ENCODE assay signal across 19 cellular contexts in genomic region chr7:412313-412710, GRCh38.
DNase-seq lines count a peak whose midpoint lies in the region; FAIRE-seq and TF ChIP-seq lines count a peak whose summit lies in the region.
"Had no signal": no experiment of that assay in that cellular context is flagged by ENCODE, and none has a peak within 500 bp of the region (broad histone marks: within the 10 kb centered on the region; RNA-seq: fewer than 3 reads in every experiment).

No MANE protein-coding gene starts in this region.

- no peak overlapping the region for H3K56ac ChIP-seq in H1 (replicated peaks; ENCODE audit: insufficient read length, low read depth, low read length)

- no peak for FAIRE-seq in H1 (lab: Jason Lieb, UNC)

- no peaks in the 10 kb centered on the region for H3K4me1 Mint-ChIP-seq in neural crest cell

- POLR2A ChIA-PET in H1 (lab: Charles Lee; ENCODE audit: partially characterized antibody): no interaction called here

- H2BK20ac ChIP-seq in H1 (ENCODE audit: low read length): no peak overlapping the region

- TF ChIP-seq EP300 in H1 (IDR thresholded peaks at IDR 0.05; ENCODE audit: borderline replicate concordance in 1 of 2, low read depth in 2 of 2, low read length in 2 of 2) (no peak), esophagus muscularis mucosa (IDR thresholded peaks at IDR 0.05) (no peak)

- H3K4ac ChIP-seq in H1 (replicated peaks; ENCODE audit: insufficient read length, low read depth, low read length): no peak overlapping the region

- H3K27me3 ChIP-seq in BLaER1 treated with 17β-estradiol and CSF1 and Interleukin-3, amounts not matched to agents 10 nM and 100 nM: peaks cover 0 to 36% (median 0%) of the 10 kb centered on the region in 11 experiments; a peak in 9 of 22 replicates
- H3K27me3 ChIP-seq in H1 (replicated peaks in 1 of 4; ENCODE audit: control insufficient read depth in 3 of 4, extremely low read depth in 1 of 4, insufficient read depth in 3 of 4, low read length in 3 of 4) (no peaks in the 10 kb centered on the region; a peak in 1 of 7 replicates), esophagus muscularis mucosa (peaks cover 0 to 28% (median 0%) of the 10 kb centered on the region in 4 donors)
- H3K27me3 ChIP-seq: brain microvascular endothelial cell, colonic mucosa, uterus had no signal

- peak overlapping the region in 3 of 11 experiments; percentile 31 to 57 (median 35); a peak in 3 of 22 replicates for H3K27ac ChIP-seq in BLaER1 treated with 17β-estradiol and CSF1 and Interleukin-3, amounts not matched to agents 10 nM and 100 nM
- H3K27ac ChIP-seq in H1 (ENCODE audit: low read depth, low read length) (no peak overlapping the region), esophagus muscularis mucosa (replicated peaks in 1 of 4) (no peak overlapping the region)
- H3K27ac ChIP-seq: brain microvascular endothelial cell, colonic mucosa, esophagus squamous epithelium, gastrocnemius medialis, uterus had no signal

- H2BK15ac ChIP-seq in H1 (ENCODE audit: low read length): 0 out of 2 replicates have a peak overlapping the region, but pooled peaks have one; percentile 12

- no peak overlapping the region for H3K14ac ChIP-seq in H1 (ENCODE audit: insufficient read length)

- peak overlapping the region; percentile 27; the same call in 1 of the 2 replicates for H2BK5ac ChIP-seq in H1 (ENCODE audit: low read depth, low read length)

- H2BK12ac ChIP-seq in H1 (ENCODE audit: low read depth, low read length): peak overlapping the region; percentile 92; the same call in 1 of the 2 replicates

- H3K27ac Mint-ChIP-seq in neural crest cell (ENCODE audit: unreplicated experiment): peak overlapping the region; percentile 14
- H3K27ac Mint-ChIP-seq: effector memory CD8-positive, alpha-beta T cell; mesothelial cell of epicardium had no signal

- H3K18ac ChIP-seq in H1 (ENCODE audit: extremely low read depth, low read length): no peak overlapping the region

- no peaks in the 10 kb centered on the region for H3K9me3 Mint-ChIP-seq in neural crest cell
- H3K9me3 Mint-ChIP-seq: effector memory CD8-positive, alpha-beta T cell; mesothelial cell of epicardium; nephron had no signal

- H3K27me3 Mint-ChIP-seq in neural crest cell (ENCODE audit: low read depth): peaks cover under 1% of the 10 kb centered on the region

- H3K4me2 ChIP-seq in BLaER1 treated with 17β-estradiol and CSF1 and Interleukin-3, amounts not matched to agents 10 nM and 100 nM: peak overlapping the region; percentile 3 to 86 (median 75); a peak in 21 of 22 replicates
- no peak overlapping the region for H3K4me2 ChIP-seq in H1 (ENCODE audit: insufficient read depth in 1 of 2, low read depth in 2 of 2, low read length in 2 of 2)

- H4K8ac ChIP-seq in H1 (ENCODE audit: extremely low read depth, insufficient read depth, low read length): no peak overlapping the region; the same call in 1 of the 2 replicates

- peaks cover 6 to 15% (median 10%) of the 10 kb centered on the region in 11 experiments for H3K9me3 ChIP-seq in BLaER1 treated with 17β-estradiol and CSF1 and Interleukin-3, amounts not matched to agents 10 nM and 100 nM (replicated peaks in 1 of 11)
- H3K9me3 ChIP-seq in H1 (ENCODE audit: insufficient read depth in 2 of 2, low read depth in 1 of 2, low read length in 1 of 2) (peaks cover under 1 to 3% of the 10 kb centered on the region in 2 experiments; a peak in 2 of 4 replicates), esophagus muscularis mucosa (peaks cover 0 to 3% (median 1%) of the 10 kb centered on the region in 4 donors)
- H3K9me3 ChIP-seq: colonic mucosa, uterus had no signal

- peak overlapping the region; percentile 17 for H4K91ac ChIP-seq in H1 (replicated peaks; ENCODE audit: insufficient read length, low read length)

- no peaks in the 10 kb centered on the region for H3K79me2 ChIP-seq in H1 (ENCODE audit: control insufficient read depth in 1 of 2, insufficient read depth in 2 of 2, low read length in 2 of 2)

- DNase-seq in 8988T (peak; percentile 7), H1 (ENCODE audit: low read depth in 1 of 2, low spot score in 2 of 2) (no peak), neural crest cell (ENCODE audit: low read depth, low spot score) (no peak), esophagus muscularis mucosa (ENCODE audit: extremely low spot score) (no peak), COLO829 (ENCODE audit: low spot score) (no peak), NCI-H526 (lab: John Stamatoyannopoulos, UW) (no peak)
- DNase-seq: brain microvascular endothelial cell; colonic mucosa; effector memory CD8-positive, alpha-beta T cell; esophagus squamous epithelium; gastrocnemius medialis; Karpas-422; NCI-H1092; NCI-H1930; substantia nigra; uterus had no signal

- H3K36me3 ChIP-seq in BLaER1 treated with 17β-estradiol and CSF1 and Interleukin-3, amounts not matched to agents 10 nM and 100 nM: no peaks in the 10 kb centered on the region; a peak in 1 of 22 replicates
- no peaks in the 10 kb centered on the region for H3K36me3 ChIP-seq in H1 (ENCODE audit: control insufficient read depth in 2 of 4, insufficient read depth in 4 of 4, low read length in 3 of 4)
- no peaks in the 10 kb centered on the region for H3K36me3 ChIP-seq in esophagus muscularis mucosa
- H3K36me3 ChIP-seq: brain microvascular endothelial cell, colonic mucosa, esophagus squamous epithelium, gastrocnemius medialis, uterus had no signal

- peaks cover 19 to 61% (median 51%) of the 10 kb centered on the region in 10 experiments; a peak in 19 of 20 replicates for H3K4me1 ChIP-seq in BLaER1 treated with 17β-estradiol and CSF1 and Interleukin-3, amounts not matched to agents 10 nM and 100 nM
- H3K4me1 ChIP-seq in H1 (replicated peaks in 1 of 4; ENCODE audit: control insufficient read depth in 3 of 4, insufficient read depth in 4 of 4, low read length in 3 of 4): peaks cover 0 to 3% (median under 1%) of the 10 kb centered on the region in 4 experiments; a peak in 2 of 7 replicates
- no peaks in the 10 kb centered on the region for H3K4me1 ChIP-seq in esophagus muscularis mucosa
- H3K4me1 ChIP-seq: colonic mucosa, esophagus squamous epithelium, gastrocnemius medialis, uterus had no signal

- no peak overlapping the region for H2AFZ ChIP-seq in H1 (ENCODE audit: low read length)

- no peak for TF ChIP-seq RAD21 in H1 (IDR thresholded peaks at IDR 0.05 in 1 of 2, conservative IDR thresholded peaks at IDR 0.05 in 1 of 2; ENCODE audit: low read depth in 2 of 2, low read length in 2 of 2)

- peaks cover 0 to 11% (median 0%) of the 10 kb centered on the region in 11 experiments; a peak in 4 of 22 replicates for H4K20me1 ChIP-seq in BLaER1 treated with 17β-estradiol and CSF1 and Interleukin-3, amounts not matched to agents 10 nM and 100 nM
- H4K20me1 ChIP-seq in H1 (replicated peaks in 1 of 2; ENCODE audit: control insufficient read depth in 1 of 2, insufficient read depth in 2 of 2, low read length in 2 of 2): peaks cover 0 to 2% of the 10 kb centered on the region in 2 experiments

- no peaks in the 10 kb centered on the region for H3K36me3 Mint-ChIP-seq in neural crest cell (ENCODE audit: low read depth)
- H3K36me3 Mint-ChIP-seq: mesothelial cell of epicardium had no signal

- no peak overlapping the region for H3K4me3 Mint-ChIP-seq in neural crest cell
- H3K4me3 Mint-ChIP-seq: effector memory CD8-positive, alpha-beta T cell; mesothelial cell of epicardium; nephron had no signal

- peaks cover 6% of the 10 kb centered on the region; the same call in 1 of the 2 replicates for H3K23me2 ChIP-seq in H1 (ENCODE audit: low read depth, low read length)

- TF ChIP-seq POLR2A in H1 (IDR thresholded peaks at IDR 0.05; ENCODE audit: control extremely low read depth in 1 of 2, low read depth in 2 of 2, low read length in 2 of 2) (no peak), esophagus muscularis mucosa (IDR thresholded peaks at IDR 0.05; ENCODE audit: low read depth) (no peak)

- 93% methylated on average over 13 of the region's 13 CpGs; no CpG with 5 or more reads in 1 of the 2 experiments for WGBS in H1 (ENCODE audit: extremely low coverage in 1 of 2, insufficient coverage in 1 of 2, insufficient read length in 1 of 2, insufficient replicate concordance in 2 of 2, low coverage in 1 of 2, low lambda C conversion rate in 2 of 2, missing lambda C conversion rate in 1 of 2), 2 experiments
- 97% methylated on average over 13 of the region's 13 CpGs for WGBS in esophagus muscularis mucosa

- intact Hi-C loops in esophagus muscularis mucosa (cut with DNase I): no loop called here

- H2AK5ac ChIP-seq in H1 (ENCODE audit: low read depth, low read length): no peak overlapping the region

- peak overlapping the region in 1 of 11 experiments; percentile 39; a peak in 1 of 22 replicates for H3K9ac ChIP-seq in BLaER1 treated with 17β-estradiol and CSF1 and Interleukin-3, amounts not matched to agents 10 nM and 100 nM
- no peak overlapping the region for H3K9ac ChIP-seq in H1 (replicated peaks in 1 of 4; ENCODE audit: extremely low read depth in 1 of 4, low read depth in 3 of 4, low read length in 3 of 4)

- no peak overlapping the region for H3K23ac ChIP-seq in H1 (ENCODE audit: insufficient read length)

- CTCF ChIA-PET in H1 (lab: Charles Lee; ENCODE audit: partially characterized antibody): interaction anchor here (1.4 kb wide), 1 partner anchor 71 kb away, joined by 3 read pairs; no protein-coding TSS in a partner anchor

- H4K5ac ChIP-seq in H1 (ENCODE audit: insufficient read length, low read depth, low read length): no peak overlapping the region

- no peak overlapping the region for H3K4me3 ChIP-seq in BLaER1 treated with 17β-estradiol and CSF1 and Interleukin-3, amounts not matched to agents 10 nM and 100 nM
- H3K4me3 ChIP-seq in H1 (ENCODE audit: extremely low read depth in 1 of 4, insufficient read depth in 2 of 4, low read depth in 3 of 4, low read length in 4 of 4): no peak overlapping the region
- H3K4me3 ChIP-seq in esophagus muscularis mucosa: no peak overlapping the region
- H3K4me3 ChIP-seq: colonic mucosa, esophagus squamous epithelium, gastrocnemius medialis, uterus had no signal

- TF ChIP-seq CTCF in H1 (IDR thresholded peaks at IDR 0.05; ENCODE audit: control extremely low read depth in 1 of 3, insufficient read depth in 1 of 3, low read depth in 1 of 3, low read length in 3 of 3) (no peak), neural crest cell (conservative IDR thresholded peaks at IDR 0.05) (no peak), esophagus muscularis mucosa (IDR thresholded peaks at IDR 0.05) (no peak)

- no peak overlapping the region for H2BK120ac ChIP-seq in H1 (replicated peaks; ENCODE audit: low read depth, low read length)

- H3K79me1 ChIP-seq in H1 (ENCODE audit: low read depth, low read length): no peaks in the 10 kb centered on the region

TF ChIP-seq in H1, 55 proteins besides CTCF, POLR2A, EP300 and RAD21:
- no peak for TF ChIP-seq JUND (IDR thresholded peaks at IDR 0.05; ENCODE audit: low read length)
- TF ChIP-seq SIRT6 (IDR thresholded peaks at IDR 0.05; ENCODE audit: low read length): no peak
- no peak for TF ChIP-seq NRF1 (IDR thresholded peaks at IDR 0.05; ENCODE audit: low read depth, low read length)
- TF ChIP-seq MAX (IDR thresholded peaks at IDR 0.05): no peak
- TF ChIP-seq GABPA (IDR thresholded peaks at IDR 0.05; ENCODE audit: borderline replicate concordance, insufficient read depth, low read length): no peak

Comparison
In these comparisons a context has a peak if more than half of its experiments do, and no peak if none do; other contexts are left out.
1. H3K4me2 ChIP-seq: peak in BLaER1 treated with 17β-estradiol and CSF1 and Interleukin-3, amounts not matched to agents 10 nM and 100 nM (11 of 11); none in H1 (0 of 2).